ENCODE assay signal across 10 cellular contexts in the genomic region with DNA sequence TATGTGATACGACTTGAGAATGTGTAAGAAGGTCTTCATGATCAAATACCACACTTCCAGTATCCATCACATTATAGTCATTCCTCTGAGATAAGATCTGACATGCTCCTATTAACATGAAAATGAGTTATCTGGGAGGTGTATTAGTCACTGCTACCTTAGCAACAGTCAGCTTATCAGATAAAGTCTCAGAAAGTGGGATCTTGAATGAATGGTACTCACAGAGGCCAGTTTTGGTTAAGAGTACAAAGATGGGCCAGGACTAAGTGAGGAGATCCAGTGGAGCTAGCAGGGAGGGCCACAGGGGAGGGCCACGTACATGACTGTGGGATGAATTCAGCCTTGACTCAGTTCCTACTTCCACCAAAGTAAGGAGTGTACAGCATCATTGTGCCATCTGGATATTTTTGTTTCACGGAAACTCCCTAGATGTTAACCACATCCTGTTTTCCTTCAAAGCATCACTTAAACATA.
DNase-seq lines count a peak whose midpoint lies in the region; ATAC-seq, FAIRE-seq and TF ChIP-seq lines count a peak whose summit lies in the region.
"Had no signal": no experiment of that assay in that cellular context is flagged by ENCODE, and none has a peak within 500 bp of the region (broad histone marks: within the 10 kb centered on the region; RNA-seq: fewer than 3 reads in every experiment).

No MANE protein-coding gene starts in this region.

- FAIRE-seq in frontal cortex (lab: Jason Lieb, UNC), result no peak

- peak; percentile 66 for ATAC-seq in GM18498 (IDR thresholded peaks at IDR 0.05; ENCODE audit: unreplicated experiment)
- peak; percentile 61 for ATAC-seq in HG02852 (IDR thresholded peaks at IDR 0.05; ENCODE audit: unreplicated experiment)
- no peak for ATAC-seq in mucosa of descending colon

- no peaks in the 10 kb centered on the region for H3K9me3 ChIP-seq in mucosa of descending colon
- H3K9me3 ChIP-seq: right atrium auricular region had no signal

- no peak overlapping the region for H3K4me3 ChIP-seq in mucosa of descending colon
- H3K4me3 ChIP-seq: right atrium auricular region had no signal

- no peaks in the 10 kb centered on the region for H3K36me3 ChIP-seq in mucosa of descending colon (ENCODE audit: low read depth)
- H3K36me3 ChIP-seq: right atrium auricular region had no signal

- DNase-seq in RKO (ENCODE audit: low spot score) (peak; percentile 58), glomerular visceral epithelial cell (ENCODE audit: extremely low spot score) (peak; percentile 27), DMS153 treated with DMSO at 0.1 percent for 48 hours (lab: John Stamatoyannopoulos, UW; ENCODE audit: unreplicated experiment) (no peak), frontal cortex (ENCODE audit: low spot score in 2 of 2) (no peak), mucosa of descending colon (no peak), NOMO-1 treated with DMSO at 0.1 percent for 48 hours (lab: John Stamatoyannopoulos, UW; ENCODE audit: unreplicated experiment) (no peak)
- DNase-seq: Right ventricle myocardium superior had no signal

- TF ChIP-seq CTCF in mucosa of descending colon (IDR thresholded peaks at IDR 0.05), result no peak

- H3K4me1 ChIP-seq in mucosa of descending colon (ENCODE audit: low read depth), result no peaks in the 10 kb centered on the region
- H3K4me1 ChIP-seq: right atrium auricular region had no signal

- intact Hi-C loops in mucosa of descending colon (cut with DNase I, micrococcal nuclease), result no loop called here

Comparison
In these comparisons a context has a peak if more than half of its experiments do, and no peak if none do; other contexts are left out.
1. DNase-seq: peak in RKO (single experiment) and glomerular visceral epithelial cell (single experiment); none in DMS153 treated with DMSO at 0.1 percent for 48 hours (single experiment), frontal cortex (0 of 2), mucosa of descending colon (0 of 3) and NOMO-1 treated with DMSO at 0.1 percent for 48 hours (single experiment).